ENCODE assay signal across 14 cellular contexts in genomic region chr2:193103064-193103463, GRCh38.
DNase-seq lines count a peak whose midpoint lies in the region; ATAC-seq and TF ChIP-seq lines count a peak whose summit lies in the region.
"Had no signal": no experiment of that assay in that cellular context is flagged by ENCODE, and none has a peak within 500 bp of the region (broad histone marks: within the 10 kb centered on the region; RNA-seq: fewer than 3 reads in every experiment).

No MANE protein-coding gene starts in this region.

- H3K36me3 ChIP-seq in testis (ENCODE audit: low read depth, missing control alignments) = no peaks in the 10 kb centered on the region

- TF ChIP-seq CTCF in cardiac fibroblast (IDR thresholded peaks at IDR 0.05; ENCODE audit: low read depth, low read length) = no peak
- no peak for TF ChIP-seq CTCF in testis (IDR thresholded peaks at IDR 0.05)

- intact Hi-C loops in testis (cut with DNase I; ENCODE audit: low total_unique reads) = no loop called here

- H3K4me3 ChIP-seq in cardiac fibroblast (replicated peaks in 1 of 2; ENCODE audit: low read depth in 2 of 2, low read length in 2 of 2) (no peak overlapping the region), skeletal muscle cell (ENCODE audit: low read depth, low read length) (no peak overlapping the region), testis (no peak overlapping the region)

- H3K27ac ChIP-seq in testis = no peak overlapping the region

- no peaks in the 10 kb centered on the region for H3K27me3 ChIP-seq in testis

- TF ChIP-seq POLR2A in testis (IDR thresholded peaks at IDR 0.05) = no peak

- 41 to 57% methylated on average over 1 of the region's 1 CpG for WGBS in testis, 2 donors

- no peaks in the 10 kb centered on the region for H3K9me3 ChIP-seq in testis

- ATAC-seq in GM18870 (IDR thresholded peaks at IDR 0.05; ENCODE audit: unreplicated experiment) = peak; percentile 61
- ATAC-seq in HG02588 (IDR thresholded peaks at IDR 0.05; ENCODE audit: unreplicated experiment) = no peak

- no peaks in the 10 kb centered on the region for H3K4me1 ChIP-seq in testis

- DNase-seq in NCI-H226 (peak; percentile 51), cardiac fibroblast (ENCODE audit: low read depth in 2 of 2) (peak; percentile 11 to 27), skeletal muscle cell (ENCODE audit: low read depth) (peak; percentile 16), testis (no peak)
- DNase-seq in stimulated activated CD4-positive, alpha-beta T cell treated with anti-CD3 and anti-CD28 coated beads, Interleukin-2, amount 100 ng/mL, for 24 hours = no peak
- DNase-seq: activated naive CD4-positive, alpha-beta T cell treated with anti-CD3 and anti-CD28 coated beads, Interleukin-2, amount 10 ng/mL, durations not matched to agents 7 days and 5 days; DND-41; endodermal cell; islet precursor cell; NCI-H1092; SHP77; T-helper 9 cell had no signal

Comparison
In these comparisons a context has a peak if more than half of its experiments do, and no peak if none do; other contexts are left out.
1. DNase-seq: peak in NCI-H226 (single experiment), cardiac fibroblast (2 of 2) and skeletal muscle cell (single experiment); none in testis (single experiment) and stimulated activated CD4-positive, alpha-beta T cell treated with anti-CD3 and anti-CD28 coated beads, Interleukin-2, amount 100 ng/mL, for 24 hours (0 of 2).